Comparison of ENCODE assay signal across 18 cellular contexts in genomic region chr4:140249351-140249750, GRCh38.
DNase-seq lines count a peak whose midpoint lies in the region; ATAC-seq and TF ChIP-seq lines count a peak whose summit lies in the region.
"Had no signal": no experiment of that assay in that cellular context is flagged by ENCODE, and none has a peak within 500 bp of the region (broad histone marks: within the 10 kb centered on the region; RNA-seq: fewer than 3 reads in every experiment).

No MANE protein-coding gene starts in this region.

- ATAC-seq in activated CD4-positive, alpha-beta T cell treated with anti-CD3 and anti-CD28 coated beads for 36 hours = no peak
- ATAC-seq in aorta (ENCODE audit: low FRiP score) (no peak), HG02759 (IDR thresholded peaks at IDR 0.05; ENCODE audit: unreplicated experiment) (no peak)
- ATAC-seq: T-helper 17 cell, upper lobe of right lung had no signal

- no peak for TF ChIP-seq POLR2A in uterus (IDR thresholded peaks at IDR 0.05)
- TF ChIP-seq POLR2A in lower leg skin (IDR thresholded peaks at IDR 0.05) = no peak

- no peak for TF ChIP-seq CTCF in uterus (IDR thresholded peaks at IDR 0.05)
- no peak for TF ChIP-seq CTCF in lower leg skin (IDR thresholded peaks at IDR 0.05)

- POLR2A ChIA-PET in activated CD4-positive, alpha-beta T cell treated with anti-CD3 and anti-CD28 coated beads for 36 hours (lab: Charles Lee) = no interaction called here

- peak overlapping the region; percentile 6 for H3K27ac Mint-ChIP-seq in activated CD4-positive, alpha-beta T cell treated with anti-CD3 and anti-CD28 coated beads for 36 hours
- H3K27ac Mint-ChIP-seq: T-helper 17 cell had no signal

- H3K4me1 ChIP-seq in uterus = peaks cover 0 to 8% of the 10 kb centered on the region in 2 donors
- H3K4me1 ChIP-seq in aorta (ENCODE audit: control insufficient read depth in 1 of 2, insufficient read depth in 2 of 2, low read length in 2 of 2) = peaks cover 0 to 4% of the 10 kb centered on the region in 2 donors
- H3K4me1 ChIP-seq: upper lobe of right lung had no signal

- H3K27me3 ChIP-seq in uterus (no peaks in the 10 kb centered on the region), aorta (ENCODE audit: control insufficient read depth in 1 of 2, insufficient read depth in 2 of 2, low read length in 1 of 2) (no peaks in the 10 kb centered on the region)
- H3K27me3 ChIP-seq: upper lobe of right lung had no signal

- H3K9me3 Mint-ChIP-seq in activated CD4-positive, alpha-beta T cell treated with anti-CD3 and anti-CD28 coated beads for 36 hours (ENCODE audit: low read depth) = no peaks in the 10 kb centered on the region

- H3K27me3 Mint-ChIP-seq in activated CD4-positive, alpha-beta T cell treated with anti-CD3 and anti-CD28 coated beads for 36 hours = peaks cover 11% of the 10 kb centered on the region

- 70 to 74% methylated on average over 4 of the region's 4 CpGs for WGBS in aorta, 2 donors
- 73 to 76% methylated on average over 4 of the region's 4 CpGs for WGBS in lower leg skin, 2 donors

- intact Hi-C loops in activated CD4-positive, alpha-beta T cell treated with anti-CD3 and anti-CD28 coated beads for 36 hours (cut with DNase I, micrococcal nuclease) = loop anchor here in 1 of 2 experiments (1.0 kb wide), 1 partner anchor 95 kb away; the partner anchor contains the start of gene MAML3
- intact Hi-C loops in uterus (cut with DNase I; ENCODE audit: low total_unique reads) (no loop called here), aorta (cut with DNase I) (no loop called here), lower leg skin (cut with DNase I; ENCODE audit: low total_unique reads) (loop anchor here (10.0 kb wide), 1 partner anchor 95 kb away; the partner anchor contains the start of gene MAML3)

- H3K36me3 ChIP-seq in uterus (no peaks in the 10 kb centered on the region), aorta (ENCODE audit: control insufficient read depth in 1 of 2, insufficient read depth in 2 of 2, low read length in 1 of 2) (no peaks in the 10 kb centered on the region)
- H3K36me3 ChIP-seq: upper lobe of right lung had no signal

- H3K4me3 Mint-ChIP-seq in activated CD4-positive, alpha-beta T cell treated with anti-CD3 and anti-CD28 coated beads for 36 hours = no peak overlapping the region
- H3K4me3 Mint-ChIP-seq: T-helper 17 cell had no signal

- H3K4me3 ChIP-seq in uterus = no peak overlapping the region
- no peak overlapping the region for H3K4me3 ChIP-seq in aorta (ENCODE audit: low read length in 2 of 2)
- no peak overlapping the region for H3K4me3 ChIP-seq in lower leg skin (ENCODE audit: low read depth, poor library complexity, severe bottlenecking)
- H3K4me3 ChIP-seq: upper lobe of right lung had no signal

- peaks cover 1% of the 10 kb centered on the region for H3K36me3 Mint-ChIP-seq in activated CD4-positive, alpha-beta T cell treated with anti-CD3 and anti-CD28 coated beads for 36 hours (ENCODE audit: low read depth)

- H3K27ac ChIP-seq in uterus (peak overlapping the region; percentile 78 to 97), aorta (ENCODE audit: low read depth in 1 of 2, low read length in 2 of 2) (no peak overlapping the region)
- H3K27ac ChIP-seq: upper lobe of right lung had no signal

- H3K4me1 Mint-ChIP-seq in activated CD4-positive, alpha-beta T cell treated with anti-CD3 and anti-CD28 coated beads for 36 hours = peaks cover 26% of the 10 kb centered on the region

- DNase-seq in activated CD4-positive, alpha-beta T cell treated with anti-CD3 and anti-CD28 coated beads for 36 hours = no peak
- no peak for DNase-seq in activated CD4-positive, alpha-beta T cell treated with anti-CD3 and anti-CD28 coated beads for 4 hours
- DNase-seq in OCI-M1 (lab: John Stamatoyannopoulos, UW) (peak; percentile 75), fibroblast of peridontal ligament (ENCODE audit: extremely low read depth) (peak; percentile 82), uterus (no peak), aorta (no peak), lower leg skin (ENCODE audit: low spot score in 2 of 2) (no peak)
- DNase-seq: activated CD4-positive, alpha-beta T cell treated with anti-CD3 and anti-CD28 coated beads for 48 hours; activated T-cell treated with anti-CD3 and anti-CD28 coated beads, Interleukin-2, amount 50 U/mL, for 48 hours; GDM1; H7; kidney; MM.1S; NCI-H345; stimulated activated CD4-positive, alpha-beta T cell treated with anti-CD3 and anti-CD28 coated beads, Interleukin-2, amount 100 ng/mL, for 24 hours; T-helper 17 cell; upper lobe of right lung had no signal

- CTCF ChIA-PET in activated CD4-positive, alpha-beta T cell treated with anti-CD3 and anti-CD28 coated beads for 36 hours (lab: Charles Lee) = interaction anchor here (0.6 to 2.6 kb wide), 5 partner anchors 14 to 236 kb away, joined by 3 to 6 read pairs (median 4); partner anchors contain the start of gene MAML3

- H3K9me3 ChIP-seq in uterus (no peaks in the 10 kb centered on the region), aorta (ENCODE audit: control insufficient read depth, low read length) (no peaks in the 10 kb centered on the region)
- H3K9me3 ChIP-seq: upper lobe of right lung had no signal

Comparison
In these comparisons a context has a peak if more than half of its experiments do, and no peak if none do; other contexts are left out.
1. DNase-seq: peak in OCI-M1 (single experiment) and fibroblast of peridontal ligament (single experiment); none in activated CD4-positive, alpha-beta T cell treated with anti-CD3 and anti-CD28 coated beads for 36 hours (single experiment), activated CD4-positive, alpha-beta T cell treated with anti-CD3 and anti-CD28 coated beads for 4 hours (0 of 2), uterus (0 of 2), aorta (0 of 2) and lower leg skin (0 of 2).
2. H3K27ac ChIP-seq: peak in uterus (2 of 2); none in aorta (0 of 2).